In genomic region chr6:25315778-25316177, GRCh38 we compare ENCODE assay signal across 16 cellular contexts.
"Had no signal": no experiment of that assay in that cellular context is flagged by ENCODE, and none has a peak within 500 bp of the region (broad histone marks: within the 10 kb centered on the region; RNA-seq: fewer than 3 reads in every experiment).

No MANE protein-coding gene starts in this region.

- H3K27ac Mint-ChIP-seq: activated CD4-positive, alpha-beta memory T cell treated with anti-CD3 and anti-CD28 coated beads for 36 hours; activated naive CD8-positive, alpha-beta T cell treated with anti-CD3 and anti-CD28 coated beads, Interleukin-2, amount 10 ng/mL, durations not matched to agents 7 days and 5 days had no signal

- H3K9me3 Mint-ChIP-seq: activated CD4-positive, alpha-beta memory T cell treated with anti-CD3 and anti-CD28 coated beads for 36 hours; activated naive CD8-positive, alpha-beta T cell treated with anti-CD3 and anti-CD28 coated beads, Interleukin-2, amount 10 ng/mL, durations not matched to agents 7 days and 5 days; activated T-cell treated with anti-CD3 and anti-CD28 coated beads, Interleukin-2, amount 50 U/mL, for 4 hours; naive thymus-derived CD4-positive, alpha-beta T cell had no signal

- H3K36me3 ChIP-seq: colonic mucosa, prostate gland, upper lobe of left lung had no signal

- ATAC-seq: activated CD4-positive, CD25-positive, alpha-beta regulatory T cell treated with anti-CD3 and anti-CD28 coated beads, Interleukin-2, amount 50 U/mL, for 24 hours; activated T-cell treated with anti-CD3 and anti-CD28 coated beads, Interleukin-2, amount 50 U/mL, for 4 hours; left colon; naive thymus-derived CD4-positive, alpha-beta T cell had no signal

- H3K27me3 Mint-ChIP-seq: activated CD4-positive, alpha-beta memory T cell treated with anti-CD3 and anti-CD28 coated beads for 36 hours had no signal

- H3K9me3 ChIP-seq: colonic mucosa, prostate gland, upper lobe of left lung had no signal

- H3K27me3 ChIP-seq: colonic mucosa, upper lobe of left lung had no signal

- H3K4me3 ChIP-seq: colonic mucosa, prostate gland, upper lobe of left lung had no signal

- H3K27ac ChIP-seq: colonic mucosa, prostate gland, upper lobe of left lung had no signal

- H3K36me3 Mint-ChIP-seq: activated CD4-positive, alpha-beta memory T cell treated with anti-CD3 and anti-CD28 coated beads for 36 hours; activated naive CD8-positive, alpha-beta T cell treated with anti-CD3 and anti-CD28 coated beads, Interleukin-2, amount 10 ng/mL, durations not matched to agents 7 days and 5 days had no signal

- H3K4me1 ChIP-seq: colonic mucosa, prostate gland had no signal

- DNase-seq: activated CD4-positive, alpha-beta memory T cell treated with anti-CD3 and anti-CD28 coated beads for 36 hours; activated gamma-delta T cell; activated naive CD8-positive, alpha-beta T cell treated with anti-CD3 and anti-CD28 coated beads, Interleukin-2, amount 10 ng/mL, durations not matched to agents 7 days and 5 days; activated T-cell treated with anti-CD3 and anti-CD28 coated beads, Interleukin-2, amount 50 U/mL, for 4 hours; anterior cingulate cortex; colonic mucosa; effector memory CD4-positive, alpha-beta T cell; left colon; mammary epithelial cell; naive thymus-derived CD4-positive, alpha-beta T cell; occipital lobe; stimulated activated CD4-positive, alpha-beta T cell treated with anti-CD3 and anti-CD28 coated beads, Interleukin-12 subunit alpha, Interleukin-12 subunit beta, amount 100 ng/mL, for 4 hours; stimulated activated naive CD4-positive, alpha-beta T cell had no signal

- H3K4me3 Mint-ChIP-seq: activated CD4-positive, alpha-beta memory T cell treated with anti-CD3 and anti-CD28 coated beads for 36 hours; activated naive CD8-positive, alpha-beta T cell treated with anti-CD3 and anti-CD28 coated beads, Interleukin-2, amount 10 ng/mL, durations not matched to agents 7 days and 5 days; activated T-cell treated with anti-CD3 and anti-CD28 coated beads, Interleukin-2, amount 50 U/mL, for 4 hours; naive thymus-derived CD4-positive, alpha-beta T cell had no signal
